8 cellular contexts compared by ENCODE assay signal in genomic region chr3:49295489-49296058, GRCh38. TPM values are rescaled to one million over a fixed set of nuclear protein-coding genes. Genes with fewer than 3 reads are reported as not detected.
DNase-seq lines count a peak whose midpoint lies in the region; ATAC-seq and TF ChIP-seq lines count a peak whose summit lies in the region.

No MANE protein-coding gene starts in this region.

- CTCF ChIA-PET in GM10248 (lab: Yijun Ruan, JAX) = interaction anchor here (1.3 to 1.5 kb wide), 3 partner anchors 13 to 125 kb away, joined by 3 to 6 read pairs (median 4); no protein-coding TSS in a partner anchor

- no peaks in the 10 kb centered on the region for H3K4me1 Mint-ChIP-seq in mesothelial cell of epicardium

- H3K27ac Mint-ChIP-seq in mesothelial cell of epicardium = no peak overlapping the region

- in situ Hi-C loops in SK-MEL-5 (cut with HindIII; ENCODE audit: low pct_unique_long_range_greater_than_20kb, low sequenced_read_pairs) = no loop called here

- DNase-seq in A172 (ENCODE audit: low spot score) (peak; percentile 22), GM10248 (ENCODE audit: extremely low spot score) (peak; percentile 43), SK-MEL-5 (ENCODE audit: low read depth, low spot score) (peak; percentile 77), mesothelial cell of epicardium (ENCODE audit: low spot score in 2 of 2, unreplicated experiment in 2 of 2) (no peak), HPDE6-E6E7 (ENCODE audit: extremely low spot score) (no peak)
- peak; percentile 11 for DNase-seq in central memory CD4-positive, alpha-beta T cell

- peaks cover 44% of the 10 kb centered on the region for H3K36me3 Mint-ChIP-seq in mesothelial cell of epicardium

- peak; percentile 50 for TF ChIP-seq CTCF in GM10248 (IDR thresholded peaks at IDR 0.05; ENCODE audit: control extremely low read depth, extremely low read depth, low read depth, missing control alignments)
- peak; percentile 58 for TF ChIP-seq CTCF in mesothelial cell of epicardium (IDR thresholded peaks at IDR 0.05; ENCODE audit: unreplicated experiment)

- POLR2A ChIA-PET in GM10248 (lab: Yijun Ruan, JAX) = no interaction called here

- H3K4me3 Mint-ChIP-seq in mesothelial cell of epicardium = no peak overlapping the region

- H3K9me3 Mint-ChIP-seq in mesothelial cell of epicardium = no peaks in the 10 kb centered on the region

- ATAC-seq in GM21526 (IDR thresholded peaks at IDR 0.05; ENCODE audit: low FRiP score, unreplicated experiment) = no peak
- no peak for ATAC-seq in GM18870 (IDR thresholded peaks at IDR 0.05; ENCODE audit: unreplicated experiment)

- H3K27me3 Mint-ChIP-seq in mesothelial cell of epicardium (ENCODE audit: low read depth) = no peaks in the 10 kb centered on the region

RNA-seq across cellular contexts. Expression of gene C3orf62, which starts 18.5 kb away (rescaled TPM):
- total RNA-seq in A172 (2014; rRNA removed; shearing (Covaris generic)) = 0.41 and 0.67 TPM in 2 replicates
- 1.7 and 2.1 TPM in 2 replicates for total RNA-seq in SK-MEL-5 (2014; rRNA removed; shearing (Covaris generic))
- 2.3 and 2.6 TPM in 2 replicates for polyA plus RNA-seq in SK-MEL-5 (2015; cell fraction: cytosol; rRNA removed)
- 8.1 and 16.9 TPM in 2 replicates for polyA plus RNA-seq in SK-MEL-5 (2015; cell fraction: nucleus; rRNA removed)
- 13.2 to 14.7 TPM (median 13.4 TPM) in 3 replicates for total RNA-seq in mesothelial cell of epicardium

RNA-seq across cellular contexts. Expression of gene USP4, which starts 44.3 kb away (rescaled TPM):
- 9.4 and 13.5 TPM in 2 replicates for total RNA-seq in A172 (2014; rRNA removed; shearing (Covaris generic))
- total RNA-seq in SK-MEL-5 (2014; rRNA removed; shearing (Covaris generic)) = 11.8 and 12.4 TPM in 2 replicates
- 21.2 and 27.3 TPM in 2 replicates for polyA plus RNA-seq in SK-MEL-5 (2015; cell fraction: cytosol; rRNA removed)
- 63.5 and 73.1 TPM in 2 replicates for polyA plus RNA-seq in SK-MEL-5 (2015; cell fraction: nucleus; rRNA removed)
- total RNA-seq in mesothelial cell of epicardium = 53.1 to 55.3 TPM (median 54.5 TPM) in 3 replicates

Comparison
In these comparisons a context has a peak if more than half of its experiments do, and no peak if none do; other contexts are left out.
1. DNase-seq: peak in A172 (single experiment), GM10248 (single experiment), SK-MEL-5 (single experiment) and central memory CD4-positive, alpha-beta T cell (single experiment); none in mesothelial cell of epicardium (0 of 2) and HPDE6-E6E7 (single experiment).